3 cellular contexts compared by ENCODE assay signal in genomic region chr6:20332441-20333006, GRCh38.
TF ChIP-seq lines count a peak whose summit lies in the region.

No MANE protein-coding gene starts in this region.

TF ChIP-seq in HEK293T, 16 proteins besides CTCF, POLR2A, EP300 and RAD21 (continued from another document):
- TF ChIP-seq PKNOX1 (IDR thresholded peaks at IDR 0.05): 0 out of 2 replicates have a peak, but pooled peaks have one; percentile 9

TF ChIP-seq in K562, 482 proteins besides CTCF, POLR2A, EP300 and RAD21 (continued from another document):
- TF ChIP-seq TFAP4 (CRISPR knock-in tag; IDR thresholded peaks at IDR 0.05; ENCODE audit: borderline replicate concordance) (peak; percentile 77), TAL1 (IDR thresholded peaks at IDR 0.05) (0 out of 2 replicates have a peak, but pooled peaks have one; percentile 20), PKNOX1 (IDR thresholded peaks at IDR 0.05) (peak; percentile 72), ADNP (tag; IDR thresholded peaks at IDR 0.05) (0 out of 2 replicates have a peak, but pooled peaks have one; percentile 46), XRCC4 (IDR thresholded peaks at IDR 0.05; ENCODE audit: extremely low read depth, insufficient read depth, insufficient read length) (no peak), TRIM28 (IDR thresholded peaks at IDR 0.05) (peak; percentile 81), TEAD4 (IDR thresholded peaks at IDR 0.05; ENCODE audit: low read length) (peak; percentile 28; the same call in 1 of the 2 replicates), TEAD4 (CRISPR knock-in tag; IDR thresholded peaks at IDR 0.05; ENCODE audit: borderline replicate concordance) (no peak), NONO (IDR thresholded peaks at IDR 0.05; ENCODE audit: low read depth in 2 of 2, low read length in 1 of 2) (no peak), TRIM24 (IDR thresholded peaks at IDR 0.05) (peak; percentile 48 to 73; a peak in 2 of 4 replicates), ATF4 (CRISPR knock-in tag; IDR thresholded peaks at IDR 0.05) (no peak)

TF ChIP-seq in HepG2, 621 proteins besides CTCF, POLR2A, EP300 and RAD21 (continued from another document):
- TF ChIP-seq ZUFSP (CRISPR knock-in tag; IDR thresholded peaks at IDR 0.05; ENCODE audit: borderline replicate concordance) (no peak), ZNF333 (CRISPR knock-in tag; IDR thresholded peaks at IDR 0.05; ENCODE audit: borderline replicate concordance) (no peak), ADNP (CRISPR knock-in tag; IDR thresholded peaks at IDR 0.05) (no peak), KMT2A (CRISPR knock-in tag; IDR thresholded peaks at IDR 0.05) (no peak), ZSCAN29 (CRISPR knock-in tag; conservative IDR thresholded peaks at IDR 0.05) (no peak)
